ENCODE assay signal across 8 cellular contexts in the genomic region with DNA sequence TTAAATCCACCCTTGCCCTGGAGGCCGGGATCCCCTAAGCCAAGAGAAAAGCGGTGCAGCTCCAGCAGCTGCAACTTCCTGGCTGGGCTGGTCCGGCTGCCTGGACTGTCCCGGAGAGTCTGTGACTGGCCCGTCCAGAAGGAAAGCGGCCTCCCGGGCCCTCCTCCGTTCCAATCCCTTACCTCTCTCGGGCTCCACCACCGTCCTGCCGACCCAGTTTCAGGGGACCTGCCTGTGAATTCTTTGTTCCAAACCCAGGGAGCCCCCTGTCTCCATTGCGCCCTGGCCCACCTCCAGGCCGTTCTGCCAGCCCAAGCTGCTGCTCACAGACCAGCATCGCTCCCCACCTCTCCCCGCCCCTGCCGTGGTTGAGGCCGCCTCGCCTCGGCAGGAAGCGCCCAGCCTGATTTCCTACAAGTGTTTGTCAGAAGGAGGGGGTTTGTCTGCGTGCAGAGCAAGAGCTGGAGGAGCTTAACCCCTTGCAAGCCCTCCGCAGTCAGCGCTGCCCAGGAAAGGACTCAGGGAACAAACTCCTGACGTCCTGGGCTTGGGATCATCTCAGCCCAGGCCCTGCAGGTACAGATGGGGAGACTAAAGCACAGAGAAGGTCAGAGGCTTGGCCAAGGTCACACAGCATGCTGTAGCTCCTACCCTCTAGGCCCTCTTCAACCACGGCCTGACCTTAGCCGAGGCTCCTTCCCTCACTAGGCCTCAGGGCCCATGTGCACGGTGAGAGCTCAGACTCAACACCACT. TPM values are rescaled to one million over a fixed set of nuclear protein-coding genes. Genes with fewer than 3 reads are reported as not detected.
DNase-seq lines count a peak whose midpoint lies in the region; ATAC-seq and TF ChIP-seq lines count a peak whose summit lies in the region.

A gene with protein sequence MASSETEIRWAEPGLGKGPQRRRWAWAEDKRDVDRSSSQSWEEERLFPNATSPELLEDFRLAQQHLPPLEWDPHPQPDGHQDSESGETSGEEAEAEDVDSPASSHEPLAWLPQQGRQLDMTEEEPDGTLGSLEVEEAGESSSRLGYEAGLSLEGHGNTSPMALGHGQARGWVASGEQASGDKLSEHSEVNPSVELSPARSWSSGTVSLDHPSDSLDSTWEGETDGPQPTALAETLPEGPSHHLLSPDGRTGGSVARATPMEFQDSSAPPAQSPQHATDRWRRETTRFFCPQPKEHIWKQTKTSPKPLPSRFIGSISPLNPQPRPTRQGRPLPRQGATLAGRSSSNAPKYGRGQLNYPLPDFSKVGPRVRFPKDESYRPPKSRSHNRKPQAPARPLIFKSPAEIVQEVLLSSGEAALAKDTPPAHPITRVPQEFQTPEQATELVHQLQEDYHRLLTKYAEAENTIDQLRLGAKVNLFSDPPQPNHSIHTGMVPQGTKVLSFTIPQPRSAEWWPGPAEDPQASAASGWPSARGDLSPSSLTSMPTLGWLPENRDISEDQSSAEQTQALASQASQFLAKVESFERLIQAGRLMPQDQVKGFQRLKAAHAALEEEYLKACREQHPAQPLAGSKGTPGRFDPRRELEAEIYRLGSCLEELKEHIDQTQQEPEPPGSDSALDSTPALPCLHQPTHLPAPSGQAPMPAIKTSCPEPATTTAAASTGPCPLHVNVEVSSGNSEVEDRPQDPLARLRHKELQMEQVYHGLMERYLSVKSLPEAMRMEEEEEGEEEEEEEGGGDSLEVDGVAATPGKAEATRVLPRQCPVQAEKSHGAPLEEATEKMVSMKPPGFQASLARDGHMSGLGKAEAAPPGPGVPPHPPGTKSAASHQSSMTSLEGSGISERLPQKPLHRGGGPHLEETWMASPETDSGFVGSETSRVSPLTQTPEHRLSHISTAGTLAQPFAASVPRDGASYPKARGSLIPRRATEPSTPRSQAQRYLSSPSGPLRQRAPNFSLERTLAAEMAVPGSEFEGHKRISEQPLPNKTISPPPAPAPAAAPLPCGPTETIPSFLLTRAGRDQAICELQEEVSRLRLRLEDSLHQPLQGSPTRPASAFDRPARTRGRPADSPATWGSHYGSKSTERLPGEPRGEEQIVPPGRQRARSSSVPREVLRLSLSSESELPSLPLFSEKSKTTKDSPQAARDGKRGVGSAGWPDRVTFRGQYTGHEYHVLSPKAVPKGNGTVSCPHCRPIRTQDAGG (N-terminal part only) (minus strand): TSS at position 305 of the 754 bp plus-strand sequence. CDS start 6,649 bp downstream, outside the sequence.

- BruUV-seq in PC-9 (replicated peaks; lab: Mats Ljungman, UMichigan), result no TSS peak

- no peaks in the 10 kb centered on the region for H3K9me3 ChIP-seq in PC-9 (ENCODE audit: insufficient read depth, low read depth)

- no peaks in the 10 kb centered on the region for H3K79me2 ChIP-seq in PC-9 (ENCODE audit: low read depth)

- no peaks in the 10 kb centered on the region for H3K36me3 ChIP-seq in PC-9 (ENCODE audit: low read depth)

- peaks cover 25% of the 10 kb centered on the region for H3K4me1 ChIP-seq in PC-9 (replicated peaks; ENCODE audit: insufficient read depth)

- H3K9me2 ChIP-seq in PC-9 (ENCODE audit: insufficient read depth), result no peaks in the 10 kb centered on the region

- POLR2A ChIA-PET in PC-9 (lab: Charles Lee; ENCODE audit: unreplicated experiment), result no interaction called here

- H3K27me3 ChIP-seq in PC-9 (ENCODE audit: insufficient read depth, low read depth), result no peaks in the 10 kb centered on the region

- no peak within 1 kb of the TSS for H3K27ac ChIP-seq in PC-9

- TF ChIP-seq CTCF in PC-9 (conservative IDR thresholded peaks at IDR 0.05) (no peak), foreskin fibroblast (IDR thresholded peaks at IDR 0.05; ENCODE audit: low read depth, low read length) (no peak), subcutaneous adipose tissue (IDR thresholded peaks at IDR 0.05; ENCODE audit: low read depth) (no peak)

- no peak within 1 kb of the TSS for H3K4me2 ChIP-seq in PC-9

- peak; percentile 17 for ATAC-seq in HG02610 (IDR thresholded peaks at IDR 0.05; ENCODE audit: unreplicated experiment)

- no peak within 1 kb of the TSS for H3K4me3 ChIP-seq in PC-9
- peak within 1 kb of the TSS; percentile 57 to 71 for H3K4me3 ChIP-seq in foreskin fibroblast (ENCODE audit: low read depth in 1 of 2, low read length in 2 of 2)

- H2AFZ ChIP-seq in PC-9, result no peak within 1 kb of the TSS

- DNase-seq in EH (ENCODE audit: low read depth) (peak; percentile 83), PC-9 (no peak), activated gamma-delta T cell (lab: John Stamatoyannopoulos, UW) (peak; percentile 76), foreskin fibroblast (peak; percentile 74 to 87), non-pigmented ciliary epithelial cell (ENCODE audit: low read depth) (peak; percentile 23), RPMI8226 (no peak)

- peaks cover 14% of the 10 kb centered on the region; the same call in 1 of the 2 replicates for H3F3A ChIP-seq in PC-9 (ENCODE audit: insufficient read depth, low read depth)

- 0 out of 2 replicates have a peak, but pooled peaks cover 4% of the 10 kb centered on the region for H4K20me1 ChIP-seq in PC-9 (ENCODE audit: insufficient read depth)

- intact Hi-C loops in PC-9 (cut with micrococcal nuclease; ENCODE audit: unreplicated experiment), result no loop called here

- CTCF ChIA-PET in PC-9 (lab: Charles Lee), result no interaction called here

RNA-seq across cellular contexts. Expression of the gene that starts here (rescaled TPM):
- total RNA-seq in PC-9 (2021) (11.5 and 14.4 TPM in 2 replicates), subcutaneous adipose tissue (10 to 100 TPM; 25.3 to 63.9 (median 52.6) TPM)

Comparison
In these comparisons a context has a peak if more than half of its experiments do, and no peak if none do; other contexts are left out.
1. DNase-seq: peak in EH (single experiment), activated gamma-delta T cell (single experiment), foreskin fibroblast (2 of 2) and non-pigmented ciliary epithelial cell (single experiment); none in PC-9 (0 of 2) and RPMI8226 (single experiment).